In genomic region chr19:31314849-31315620, GRCh38 we compare ENCODE assay signal across 16 cellular contexts. TPM values are rescaled to one million over a fixed set of nuclear protein-coding genes. Genes with fewer than 3 reads are reported as not detected.
DNase-seq lines count a peak whose midpoint lies in the region; ATAC-seq, FAIRE-seq and TF ChIP-seq lines count a peak whose summit lies in the region.
"Had no signal": no experiment of that assay in that cellular context is flagged by ENCODE, and none has a peak within 500 bp of the region (broad histone marks: within the 10 kb centered on the region; RNA-seq: fewer than 3 reads in every experiment).

No MANE protein-coding gene starts in this region.

- peak overlapping the region; percentile 15 for H2BK120ac ChIP-seq in mesenchymal stem cell (ENCODE audit: low read depth, low read length)

- intact Hi-C loops in lower leg skin (cut with DNase I; ENCODE audit: low total_unique reads) = no loop called here

- H3K9ac ChIP-seq in mesenchymal stem cell (ENCODE audit: low read length) = peak overlapping the region; percentile 91
- no peak overlapping the region for H3K9ac ChIP-seq in MM.1S (ENCODE audit: low read length)

- H3K4me3 ChIP-seq in HL-60 (replicated peaks; ENCODE audit: insufficient read depth, low read length) = no peak overlapping the region
- H3K4me3 ChIP-seq in bronchial epithelial cell (ENCODE audit: low read depth, low read length) = no peak overlapping the region
- peak overlapping the region in 1 of 2 experiments; percentile 70 for H3K4me3 ChIP-seq in mesenchymal stem cell (ENCODE audit: insufficient read depth in 1 of 2, low read depth in 1 of 2, low read length in 2 of 2)
- no peak overlapping the region for H3K4me3 ChIP-seq in lower leg skin (ENCODE audit: low read depth, poor library complexity, severe bottlenecking)
- no peak overlapping the region for H3K4me3 ChIP-seq in MM.1S (ENCODE audit: low read length)
- H3K4me3 ChIP-seq: gastrocnemius medialis had no signal

- peak overlapping the region; percentile 76 for H4K8ac ChIP-seq in mesenchymal stem cell (ENCODE audit: low read length)

- no peak for ATAC-seq in HG02678 (IDR thresholded peaks at IDR 0.05; ENCODE audit: unreplicated experiment)
- ATAC-seq: gastrocnemius medialis; naive thymus-derived CD4-positive, alpha-beta T cell had no signal

- H3K9me2 ChIP-seq in MM.1S (replicated peaks; ENCODE audit: insufficient read depth, low read length) = no peaks in the 10 kb centered on the region

- no peak overlapping the region for H2AFZ ChIP-seq in mesenchymal stem cell (ENCODE audit: low read depth, low read length)
- no peak overlapping the region for H2AFZ ChIP-seq in MM.1S (ENCODE audit: low read length)

- TF ChIP-seq POLR2A in lower leg skin (IDR thresholded peaks at IDR 0.05) = no peak

- H3K4me1 ChIP-seq in mesenchymal stem cell (ENCODE audit: control insufficient read depth, insufficient read depth, low read depth, low read length) = peaks cover 24% of the 10 kb centered on the region
- H3K4me1 ChIP-seq in MM.1S (ENCODE audit: low read length) = no peaks in the 10 kb centered on the region

- H3K18ac ChIP-seq in mesenchymal stem cell (ENCODE audit: low read depth in 1 of 2, low read length in 2 of 2) = peak overlapping the region in 1 of 2 experiments; percentile 11

- H3K27ac ChIP-seq in HL-60 (replicated peaks) (peak overlapping the region; percentile 92), mesenchymal stem cell (ENCODE audit: low read length, poor library complexity, severe bottlenecking) (no peak overlapping the region), MM.1S (ENCODE audit: low read length) (no peak overlapping the region)
- H3K27ac ChIP-seq: gastrocnemius medialis had no signal

- H2BK12ac ChIP-seq in mesenchymal stem cell (ENCODE audit: low read length in 2 of 2) = peak overlapping the region in 1 of 2 experiments; percentile 29

- no peak for FAIRE-seq in bronchial epithelial cell (lab: Jason Lieb, UNC)
- FAIRE-seq: GM12891, kidney had no signal

- no peaks in the 10 kb centered on the region for H4K20me1 ChIP-seq in MM.1S (ENCODE audit: insufficient read depth, low read length)

- 96% methylated on average over 14 of the region's 14 CpGs for WGBS in mesenchymal stem cell
- 69 to 71% methylated on average over 14 of the region's 14 CpGs for WGBS in lower leg skin, 2 donors

- no peak overlapping the region for H4K91ac ChIP-seq in mesenchymal stem cell (ENCODE audit: low read length)

- H2BK5ac ChIP-seq in mesenchymal stem cell (ENCODE audit: low read depth, low read length, poor library complexity, severe bottlenecking) = no peak overlapping the region

- H2AK5ac ChIP-seq in mesenchymal stem cell (ENCODE audit: low read length, severe bottlenecking) = no peak overlapping the region

- DNase-seq in A172 (ENCODE audit: low spot score) = peak; percentile 27
- DNase-seq in HL-60 (ENCODE audit: low read depth in 1 of 2, low spot score in 1 of 2) = no peak
- no peak for DNase-seq in bronchial epithelial cell (ENCODE audit: low read depth)
- peak; percentile 44 for DNase-seq in mesenchymal stem cell
- DNase-seq in lower leg skin (ENCODE audit: low spot score in 2 of 2) = no peak
- DNase-seq in MM.1S = no peak
- DNase-seq in NCI-H1105 (lab: John Stamatoyannopoulos, UW) = no peak
- DNase-seq: ACHN; gastrocnemius medialis; GOT3; kidney; MV-4-11; naive thymus-derived CD4-positive, alpha-beta T cell; NCI-H510A treated with DMSO at 0.1 percent for 48 hours had no signal

- peaks cover 33% of the 10 kb centered on the region for H3K79me1 ChIP-seq in mesenchymal stem cell (replicated peaks; ENCODE audit: low read length, poor library complexity, severe bottlenecking)

- no peaks in the 10 kb centered on the region for H3K79me2 ChIP-seq in MM.1S (ENCODE audit: low read length)

- H3K4me2 ChIP-seq in mesenchymal stem cell (ENCODE audit: low read length, poor library complexity, severe bottlenecking) (no peak overlapping the region), MM.1S (ENCODE audit: low read depth, low read length) (no peak overlapping the region)

- H3F3A ChIP-seq in MM.1S (ENCODE audit: insufficient read depth, low read length) = no peaks in the 10 kb centered on the region

- no peak overlapping the region for H3K14ac ChIP-seq in mesenchymal stem cell (ENCODE audit: low read length in 2 of 2)

- H3K4ac ChIP-seq in mesenchymal stem cell (ENCODE audit: low read depth in 1 of 2, low read length in 2 of 2) = peak overlapping the region in 1 of 2 experiments; percentile 1

- no peaks in the 10 kb centered on the region for H3K27me3 ChIP-seq in HL-60 (ENCODE audit: insufficient read depth, poor library complexity, severe bottlenecking)
- no peaks in the 10 kb centered on the region for H3K27me3 ChIP-seq in bronchial epithelial cell (ENCODE audit: control insufficient read depth, insufficient read depth, low read length)
- no peaks in the 10 kb centered on the region for H3K27me3 ChIP-seq in mesenchymal stem cell (ENCODE audit: control insufficient read depth in 1 of 2, insufficient read depth in 1 of 2, low read length in 2 of 2)
- H3K27me3 ChIP-seq in MM.1S (replicated peaks; ENCODE audit: insufficient read depth, low read length) = peaks cover 69% of the 10 kb centered on the region

- no peak overlapping the region for H2BK15ac ChIP-seq in mesenchymal stem cell (ENCODE audit: low read depth, poor library complexity, severe bottlenecking)

- H3K9me3 ChIP-seq in mesenchymal stem cell (ENCODE audit: control insufficient read depth, low read length) (no peaks in the 10 kb centered on the region), MM.1S (replicated peaks; ENCODE audit: insufficient read depth, low read length) (no peaks in the 10 kb centered on the region)
- H3K9me3 ChIP-seq: gastrocnemius medialis had no signal

- H3K36me3 ChIP-seq in bronchial epithelial cell (ENCODE audit: control insufficient read depth, insufficient read depth, low read length) (no peaks in the 10 kb centered on the region), mesenchymal stem cell (ENCODE audit: control insufficient read depth in 1 of 2, insufficient read depth in 2 of 2, low read depth in 1 of 2, low read length in 2 of 2) (peaks cover 19 to 33% of the 10 kb centered on the region in 2 experiments), MM.1S (replicated peaks; ENCODE audit: insufficient read depth, low read length) (no peaks in the 10 kb centered on the region)
- H3K36me3 ChIP-seq: gastrocnemius medialis had no signal

- TF ChIP-seq CTCF in HL-60 (IDR thresholded peaks at IDR 0.05; ENCODE audit: insufficient read depth, low read length) (no peak), bronchial epithelial cell (IDR thresholded peaks at IDR 0.05; ENCODE audit: insufficient read depth, low read length, severe bottlenecking) (peak; percentile 15), lower leg skin (IDR thresholded peaks at IDR 0.05) (no peak), MM.1S (IDR thresholded peaks at IDR 0.05; ENCODE audit: low read length) (no peak)

- no peak overlapping the region for H3K23ac ChIP-seq in mesenchymal stem cell (ENCODE audit: low read length in 2 of 2)

RNA-seq across cellular contexts. Expression of gene TSHZ3, which starts 34.2 kb away (rescaled TPM):
- 4.7 and 5.6 TPM in 2 replicates for total RNA-seq in A172 (2014; rRNA removed; shearing (Covaris generic))
- total RNA-seq in bronchial epithelial cell = 1.6 and 2.0 TPM in 2 replicates
- polyA plus RNA-seq in mesenchymal stem cell (2013, experiment 1 of 2) = 28.5 TPM
- polyA plus RNA-seq in mesenchymal stem cell (2013, experiment 2 of 2) = 27.9 TPM
- total RNA-seq in lower leg skin = 1 to 10 TPM; 1.6 to 4.0 (median 3.5) TPM

Comparison
In these comparisons a context has a peak if more than half of its experiments do, and no peak if none do; other contexts are left out.
1. DNase-seq: peak in A172 (single experiment) and mesenchymal stem cell (single experiment); none in HL-60 (0 of 2), bronchial epithelial cell (single experiment), lower leg skin (0 of 2), MM.1S (single experiment) and NCI-H1105 (single experiment).